In the genomic region with DNA sequence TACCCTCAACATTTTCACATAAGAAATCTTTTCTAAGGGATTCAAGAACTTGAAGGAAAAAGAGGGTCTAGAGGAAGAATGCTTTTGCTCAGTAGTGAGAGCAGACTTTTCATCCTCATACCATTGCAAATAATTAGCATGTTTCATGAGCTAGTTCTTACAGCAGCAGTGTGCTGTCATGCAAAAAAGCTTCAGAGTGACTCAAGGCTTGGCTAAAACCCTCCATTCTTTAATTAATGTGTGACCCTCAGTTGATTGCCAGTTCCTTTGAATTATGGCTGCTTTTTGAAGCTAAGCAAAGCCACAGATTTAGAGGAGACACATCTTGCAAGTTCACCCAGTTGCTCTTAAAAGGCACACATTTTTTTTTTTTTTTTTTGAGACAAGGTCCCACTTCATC, we compare ENCODE assay signal across 1 cellular context.
TF ChIP-seq lines count a peak whose summit lies in the region.

No MANE protein-coding gene starts in this region.

TF ChIP-seq in IMR-90, 13 proteins besides CTCF, POLR2A, EP300 and RAD21:
- no peak for TF ChIP-seq MAZ (IDR thresholded peaks at IDR 0.05; ENCODE audit: borderline replicate concordance, low read depth, low read length)
- TF ChIP-seq RFX5 (IDR thresholded peaks at IDR 0.05; ENCODE audit: low read depth, low read length), result no peak
- TF ChIP-seq MAFK (IDR thresholded peaks at IDR 0.05; ENCODE audit: low read depth, low read length), result no peak
- TF ChIP-seq, protein P1, sequence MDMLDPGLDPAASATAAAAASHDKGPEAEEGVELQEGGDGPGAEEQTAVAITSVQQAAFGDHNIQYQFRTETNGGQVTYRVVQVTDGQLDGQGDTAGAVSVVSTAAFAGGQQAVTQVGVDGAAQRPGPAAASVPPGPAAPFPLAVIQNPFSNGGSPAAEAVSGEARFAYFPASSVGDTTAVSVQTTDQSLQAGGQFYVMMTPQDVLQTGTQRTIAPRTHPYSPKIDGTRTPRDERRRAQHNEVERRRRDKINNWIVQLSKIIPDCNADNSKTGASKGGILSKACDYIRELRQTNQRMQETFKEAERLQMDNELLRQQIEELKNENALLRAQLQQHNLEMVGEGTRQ (IDR thresholded peaks at IDR 0.05; ENCODE audit: low read depth, low read length), result no peak
- no peak for TF ChIP-seq SMC3 (IDR thresholded peaks at IDR 0.05; ENCODE audit: low read depth, low read length)
- TF ChIP-seq CHD1 (IDR thresholded peaks at IDR 0.05; ENCODE audit: low read depth, low read length), result no peak
- TF ChIP-seq NFE2L2 (IDR thresholded peaks at IDR 0.05; ENCODE audit: low read depth, low read length), result no peak
- TF ChIP-seq, protein P2, sequence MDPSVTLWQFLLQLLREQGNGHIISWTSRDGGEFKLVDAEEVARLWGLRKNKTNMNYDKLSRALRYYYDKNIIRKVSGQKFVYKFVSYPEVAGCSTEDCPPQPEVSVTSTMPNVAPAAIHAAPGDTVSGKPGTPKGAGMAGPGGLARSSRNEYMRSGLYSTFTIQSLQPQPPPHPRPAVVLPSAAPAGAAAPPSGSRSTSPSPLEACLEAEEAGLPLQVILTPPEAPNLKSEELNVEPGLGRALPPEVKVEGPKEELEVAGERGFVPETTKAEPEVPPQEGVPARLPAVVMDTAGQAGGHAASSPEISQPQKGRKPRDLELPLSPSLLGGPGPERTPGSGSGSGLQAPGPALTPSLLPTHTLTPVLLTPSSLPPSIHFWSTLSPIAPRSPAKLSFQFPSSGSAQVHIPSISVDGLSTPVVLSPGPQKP (IDR thresholded peaks at IDR 0.05; ENCODE audit: borderline replicate concordance, low read depth, low read length), result no peak
- no peak for TF ChIP-seq RCOR1 (IDR thresholded peaks at IDR 0.05; ENCODE audit: insufficient replicate concordance, low read length)
- TF ChIP-seq CEBPB (IDR thresholded peaks at IDR 0.05; ENCODE audit: low read depth, low read length), result no peak
- no peak for TF ChIP-seq FOS (IDR thresholded peaks at IDR 0.05; ENCODE audit: low read depth, low read length)
- no peak for TF ChIP-seq BHLHE40 (IDR thresholded peaks at IDR 0.05; ENCODE audit: low read depth, low read length)
- no peak for TF ChIP-seq MXI1 (IDR thresholded peaks at IDR 0.05; ENCODE audit: borderline replicate concordance, low read depth, low read length)
TF ChIP-seq in IMR-90: peak in this region for 0.
